In genomic region chr1:56482486-56482885, GRCh38 we compare ENCODE assay signal across 28 cellular contexts.
"Had no signal": no experiment of that assay in that cellular context is flagged by ENCODE, and none has a peak within 500 bp of the region (broad histone marks: within the 10 kb centered on the region; RNA-seq: fewer than 3 reads in every experiment).

No MANE protein-coding gene starts in this region.

- FAIRE-seq: keratinocyte, urothelium cell line had no signal

- H3K27ac ChIP-seq: left lung, ovary, sigmoid colon, suprapubic skin, thoracic aorta, tibial artery, upper lobe of right lung had no signal

- H3K36me3 ChIP-seq: left lung, ovary, sigmoid colon, suprapubic skin, thoracic aorta, tibial artery, upper lobe of right lung had no signal

- H3K4me3 ChIP-seq: left lung, lung, ovary, sigmoid colon, smooth muscle cell, suprapubic skin, thoracic aorta, tibial artery, upper lobe of right lung had no signal

- H3K4me2 ChIP-seq: smooth muscle cell had no signal

- H3K27ac Mint-ChIP-seq: mesothelial cell of epicardium; naive B cell; natural killer cell treated with Interleukin-12 subunit alpha and Interleukin-12 subunit beta and Interleukin-15 and Interleukin-18, amount 100 ng/mL, for 72 hours; progenitor cell of endocrine pancreas; stimulated activated memory B cell treated with anti-CD40 and anti-IgM and Interleukin-4, amounts not matched to agents 10 μg/mL and 1 μg/mL and 100 μg/mL, for 72 hours had no signal

- DNase-seq: hippocampal formation; kidney glomerular epithelial cell; left cardiac atrium; left lung; mesendoderm; naive B cell; ovary; retina; right cardiac atrium; sigmoid colon; stimulated activated CD4-positive, alpha-beta T cell treated with anti-CD3 and anti-CD28 coated beads, Interleukin-1b, Interleukin-23, amount 100 ng/mL, for 48 hours; stimulated activated CD4-positive, alpha-beta T cell treated with anti-CD3 and anti-CD28 coated beads, Interleukin-2, amount 100 ng/mL, for 48 hours; stimulated activated CD4-positive, alpha-beta T cell treated with anti-CD3 and anti-CD28 coated beads, Interleukin-4, amount 100 ng/mL, for 4 hours; stimulated activated CD8-positive, alpha-beta memory T cell treated with anti-CD3 and anti-CD28 coated beads, Interleukin-4, amount 100 ng/mL, for 48 hours; stimulated activated naive CD8-positive, alpha-beta T cell treated with anti-CD3 and anti-CD28 coated beads, Interleukin-15, Interleukin-2, amounts not matched to agents 100 U/mL and 50 U/mL, for 24 hours; tibial artery; trophoblast cell; upper lobe of right lung had no signal

- H3K9me3 ChIP-seq: left lung, ovary, sigmoid colon, suprapubic skin, thoracic aorta, tibial artery, upper lobe of right lung had no signal

- H3K9me3 Mint-ChIP-seq: natural killer cell treated with Interleukin-12 subunit alpha and Interleukin-12 subunit beta and Interleukin-15 and Interleukin-18, amount 100 ng/mL, for 72 hours; stimulated activated memory B cell treated with anti-CD40 and anti-IgM and Interleukin-4, amounts not matched to agents 10 μg/mL and 1 μg/mL and 100 μg/mL, for 72 hours had no signal

- H3K27me3 ChIP-seq: ovary, sigmoid colon, suprapubic skin, tibial artery, upper lobe of right lung had no signal

- H3K4me3 Mint-ChIP-seq: mesothelial cell of epicardium; naive B cell; natural killer cell treated with Interleukin-12 subunit alpha and Interleukin-12 subunit beta and Interleukin-15 and Interleukin-18, amount 100 ng/mL, for 72 hours; stimulated activated memory B cell treated with anti-CD40 and anti-IgM and Interleukin-4, amounts not matched to agents 10 μg/mL and 1 μg/mL and 100 μg/mL, for 72 hours had no signal

- ATAC-seq: left cardiac atrium; left lung; natural killer cell treated with Interleukin-12 subunit alpha and Interleukin-12 subunit beta and Interleukin-15 and Interleukin-18, amount 100 ng/mL, for 72 hours; right cardiac atrium; stimulated activated memory B cell treated with anti-CD40 and anti-IgM and Interleukin-4, amounts not matched to agents 10 μg/mL and 1 μg/mL and 100 μg/mL, for 72 hours; stimulated activated naive CD8-positive, alpha-beta T cell treated with anti-CD3 and anti-CD28 coated beads, Interleukin-15, Interleukin-2, amounts not matched to agents 100 U/mL and 50 U/mL, for 24 hours; upper lobe of right lung had no signal
